ENCODE assay signal across 19 cellular contexts in the genomic region with DNA sequence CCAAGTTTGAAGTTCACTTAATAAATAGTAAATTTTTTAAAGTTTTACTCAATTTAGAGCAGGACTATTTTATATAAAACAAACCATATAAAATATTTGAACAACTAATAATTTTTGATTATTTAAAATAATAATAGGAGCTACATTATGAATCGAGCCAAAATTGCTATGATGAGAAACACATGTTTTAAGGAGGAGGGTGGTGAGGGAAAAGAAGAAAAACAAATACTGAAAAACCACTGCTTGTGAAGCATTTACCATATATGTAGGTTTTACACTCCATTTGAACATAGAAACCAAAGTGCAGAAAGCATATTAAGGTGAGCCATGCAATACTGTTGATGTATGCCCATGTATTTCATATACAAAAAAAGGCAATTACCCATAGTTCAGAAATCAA.
DNase-seq lines count a peak whose midpoint lies in the region; ATAC-seq, FAIRE-seq and TF ChIP-seq lines count a peak whose summit lies in the region.
"Had no signal": no experiment of that assay in that cellular context is flagged by ENCODE, and none has a peak within 500 bp of the region (broad histone marks: within the 10 kb centered on the region; RNA-seq: fewer than 3 reads in every experiment).

No MANE protein-coding gene starts in this region.

- no peak for ATAC-seq in IMR-90 (ENCODE audit: low read depth)
- ATAC-seq in sciatic nerve, result no peak
- ATAC-seq: Panc1 had no signal

- H2AK9ac ChIP-seq in IMR-90 (replicated peaks; ENCODE audit: low read depth, low read length, poor library complexity), result no peak overlapping the region

- no peaks in the 10 kb centered on the region for H3K27me3 Mint-ChIP-seq in astrocyte (ENCODE audit: low read depth, unreplicated experiment)
- H3K27me3 Mint-ChIP-seq: IgD-negative memory B cell had no signal

- POLR2A ChIA-PET in IMR-90 (lab: Charles Lee; ENCODE audit: unreplicated experiment), result no interaction called here

- H4K5ac ChIP-seq in IMR-90 (ENCODE audit: low read depth, low read length), result no peak overlapping the region

- H4K20me1 ChIP-seq in IMR-90 (ENCODE audit: insufficient read depth, low read length) (no peaks in the 10 kb centered on the region), astrocyte (ENCODE audit: insufficient read depth, low read length) (no peaks in the 10 kb centered on the region)

- H3K79me2 ChIP-seq in astrocyte (ENCODE audit: insufficient read depth, low read length), result no peaks in the 10 kb centered on the region

- TF ChIP-seq RAD21 in IMR-90 (IDR thresholded peaks at IDR 0.05; ENCODE audit: low read length), result no peak

- no peaks in the 10 kb centered on the region for H3K9me3 Mint-ChIP-seq in astrocyte (ENCODE audit: unreplicated experiment)

- peak; percentile 12 for DNase-seq in IMR-90
- peak; percentile 10 for DNase-seq in astrocyte (ENCODE audit: low read depth)
- no peak for DNase-seq in epithelial cell of prostate (ENCODE audit: low read depth, low spot score)
- DNase-seq in neuronal stem cell (ENCODE audit: low spot score), result no peak
- DNase-seq in sciatic nerve (ENCODE audit: low spot score), result no peak
- no peak for DNase-seq in activated CD4-positive, alpha-beta T cell treated with anti-CD3 and anti-CD28 coated beads, Interleukin-2, amount 50 U/mL, for 1 hour
- no peak for DNase-seq in NCI-H2081 treated with DMSO at 0.1 percent for 48 hours (lab: John Stamatoyannopoulos, UW)
- DNase-seq in hypothalamus (lab: John Stamatoyannopoulos, UW), result no peak
- DNase-seq: H7, Karpas-422, MG63, NCI-H1092, NCI-H1436 treated with DMSO at 0.1 percent for 48 hours, NCI-H2029 treated with DMSO at 0.1 percent for 48 hours, NCI-H2171 treated with DMSO at 0.1 percent for 48 hours, NCI-H446 had no signal

- no peak for TF ChIP-seq POLR2A in IMR-90 (IDR thresholded peaks at IDR 0.05; ENCODE audit: low read depth, low read length)

- in situ Hi-C loops in IMR-90 (cut with MboI; ENCODE audit: low sequenced_read_pairs), result no loop called here

- H3K18ac ChIP-seq in IMR-90 (ENCODE audit: low read depth, low read length), result no peak overlapping the region
- H3K18ac ChIP-seq in neuronal stem cell (ENCODE audit: low read length), result no peak overlapping the region

- no peak overlapping the region for H2BK15ac ChIP-seq in IMR-90 (ENCODE audit: low read depth, low read length)
- no peak overlapping the region for H2BK15ac ChIP-seq in neuronal stem cell (ENCODE audit: low read length)

- intact Hi-C loops in IMR-90 (cut with micrococcal nuclease), result no loop called here
- intact Hi-C loops in sciatic nerve (cut with DNase I), result no loop called here

- H3K4ac ChIP-seq in IMR-90 (ENCODE audit: low read depth, low read length) (no peak overlapping the region), neuronal stem cell (ENCODE audit: low read length) (no peak overlapping the region)

- H3K56ac ChIP-seq in IMR-90 (ENCODE audit: extremely low read depth, insufficient read depth, low read length), result no peak overlapping the region

- no peak overlapping the region for H3K4me2 ChIP-seq in IMR-90 (ENCODE audit: low read depth, low read length)
- H3K4me2 ChIP-seq in astrocyte (ENCODE audit: low read length), result no peak overlapping the region
- no peak overlapping the region for H3K4me2 ChIP-seq in neuronal stem cell (ENCODE audit: insufficient read depth, low read length, poor library complexity, severe bottlenecking)

- H4K8ac ChIP-seq in IMR-90 (ENCODE audit: low read depth in 2 of 2, low read length in 2 of 2) (no peak overlapping the region), neuronal stem cell (ENCODE audit: low read depth, low read length) (no peak overlapping the region)

- H3K9ac ChIP-seq in IMR-90 (ENCODE audit: low read depth, low read length) (no peak overlapping the region), astrocyte (ENCODE audit: low read length) (no peak overlapping the region), neuronal stem cell (ENCODE audit: low read depth, low read length, poor library complexity) (no peak overlapping the region)

- H3K23ac ChIP-seq in IMR-90 (ENCODE audit: low read depth, low read length), result no peak overlapping the region
- no peak overlapping the region for H3K23ac ChIP-seq in neuronal stem cell (ENCODE audit: low read depth, low read length, poor library complexity)

- TF ChIP-seq CTCF in IMR-90 (conservative IDR thresholded peaks at IDR 0.05; ENCODE audit: low read depth, low read length) (no peak), astrocyte (IDR thresholded peaks at IDR 0.05; ENCODE audit: insufficient read depth, low read depth, low read length) (no peak)

- BruUV-seq in IMR-90 (replicated peaks; lab: Mats Ljungman, UMichigan), result no TSS peak

- H3K79me1 ChIP-seq in IMR-90 (ENCODE audit: low read depth in 1 of 2, low read length in 2 of 2), result no peaks in the 10 kb centered on the region
- no peaks in the 10 kb centered on the region for H3K79me1 ChIP-seq in neuronal stem cell (ENCODE audit: low read depth, low read length)

- H3K4me3 Mint-ChIP-seq in astrocyte (ENCODE audit: unreplicated experiment), result no peak overlapping the region
- H3K4me3 Mint-ChIP-seq: IgD-negative memory B cell had no signal

- FAIRE-seq in astrocyte (lab: Jason Lieb, UNC), result no peak
- FAIRE-seq: HTR-8/SVneo had no signal

- H3K9me3 ChIP-seq in IMR-90 (ENCODE audit: control insufficient read depth, insufficient read depth, low read length) (no peaks in the 10 kb centered on the region), astrocyte (ENCODE audit: insufficient read depth, low read depth, low read length) (no peaks in the 10 kb centered on the region), neuronal stem cell (replicated peaks in 1 of 2; ENCODE audit: control insufficient read depth in 2 of 2, insufficient read depth in 1 of 2, low read depth in 1 of 2, low read length in 2 of 2) (peaks cover 0 to 6% of the 10 kb centered on the region in 2 donors)
- H3K9me3 ChIP-seq: MG63 had no signal

- H3K9me1 ChIP-seq in IMR-90 (ENCODE audit: insufficient read depth, low read length), result no peaks in the 10 kb centered on the region

- H3K36me3 ChIP-seq in IMR-90 (ENCODE audit: control insufficient read depth, insufficient read depth, low read length), result no peaks in the 10 kb centered on the region
- H3K36me3 ChIP-seq in astrocyte (ENCODE audit: insufficient read depth, low read length), result no peaks in the 10 kb centered on the region
- no peaks in the 10 kb centered on the region for H3K36me3 ChIP-seq in neuronal stem cell (replicated peaks in 1 of 2; ENCODE audit: control insufficient read depth in 2 of 2, insufficient read depth in 2 of 2, low read length in 2 of 2)
- H3K36me3 ChIP-seq: MG63 had no signal

- CTCF ChIA-PET in IMR-90 (lab: Yijun Ruan, JAX), result no interaction called here

- H3K27ac ChIP-seq in IMR-90 (ENCODE audit: insufficient read depth, low read length) (no peak overlapping the region), astrocyte (ENCODE audit: low read depth, low read length) (no peak overlapping the region), epithelial cell of prostate (peak overlapping the region; percentile 70), neuronal stem cell (replicated peaks; ENCODE audit: low read length) (no peak overlapping the region)

- no peak overlapping the region for H2AFZ ChIP-seq in IMR-90 (replicated peaks; ENCODE audit: low read length, poor library complexity)
- no peak overlapping the region for H2AFZ ChIP-seq in astrocyte (ENCODE audit: low read depth, low read length)
- H2AFZ ChIP-seq in neuronal stem cell (ENCODE audit: low read length), result peak overlapping the region; percentile 45

- dilution Hi-C loops in IMR-90 (cut with HindIII; ENCODE audit: low sequenced_read_pairs, unreplicated experiment), result no loop called here

- H3K27me3 ChIP-seq in IMR-90 (ENCODE audit: control insufficient read depth, insufficient read depth, low read length), result no peaks in the 10 kb centered on the region
- H3K27me3 ChIP-seq in astrocyte (ENCODE audit: insufficient read depth, low read length), result no peaks in the 10 kb centered on the region
- no peaks in the 10 kb centered on the region for H3K27me3 ChIP-seq in neuronal stem cell (ENCODE audit: control insufficient read depth in 3 of 3, insufficient read depth in 3 of 3, low read depth in 1 of 3, low read length in 3 of 3)
- H3K27me3 ChIP-seq: MG63 had no signal

- no peak overlapping the region for H3K27ac Mint-ChIP-seq in astrocyte (ENCODE audit: unreplicated experiment)
- H3K27ac Mint-ChIP-seq: IgD-negative memory B cell had no signal

- no peaks in the 10 kb centered on the region for H3K36me3 Mint-ChIP-seq in astrocyte (ENCODE audit: low read depth, unreplicated experiment)
- H3K36me3 Mint-ChIP-seq: IgD-negative memory B cell had no signal

- H3K14ac ChIP-seq in IMR-90 (replicated peaks; ENCODE audit: low read depth, low read length), result no peak overlapping the region
- H3K14ac ChIP-seq in neuronal stem cell (ENCODE audit: low read length), result no peak overlapping the region

- H3K4me3 ChIP-seq in IMR-90 (ENCODE audit: insufficient read depth, low read depth, low read length) (no peak overlapping the region), astrocyte (ENCODE audit: insufficient read depth, low read depth, low read length) (no peak overlapping the region), neuronal stem cell (ENCODE audit: low read length in 2 of 2) (no peak overlapping the region)
- H3K4me3 ChIP-seq: MG63 had no signal

- H2AK5ac ChIP-seq in IMR-90 (ENCODE audit: low read depth, low read length) (no peak overlapping the region), neuronal stem cell (ENCODE audit: low read depth, low read length) (no peak overlapping the region)

- peaks cover 8% of the 10 kb centered on the region for H3K4me1 Mint-ChIP-seq in astrocyte (ENCODE audit: low read depth, unreplicated experiment)
- H3K4me1 Mint-ChIP-seq: IgD-negative memory B cell had no signal

- H2BK120ac ChIP-seq in IMR-90 (ENCODE audit: low read depth, low read length), result no peak overlapping the region
- no peak overlapping the region for H2BK120ac ChIP-seq in neuronal stem cell (ENCODE audit: low read depth, low read length)

- H2BK5ac ChIP-seq in IMR-90 (ENCODE audit: low read depth, low read length, poor library complexity, severe bottlenecking) (no peak overlapping the region), neuronal stem cell (ENCODE audit: low read length) (no peak overlapping the region)

- H3K4me1 ChIP-seq in IMR-90 (ENCODE audit: control insufficient read depth, insufficient read depth, low read length) (no peaks in the 10 kb centered on the region), astrocyte (ENCODE audit: insufficient read depth, low read length) (peaks cover 10% of the 10 kb centered on the region), neuronal stem cell (ENCODE audit: control insufficient read depth in 2 of 2, insufficient read depth in 1 of 2, low read depth in 1 of 2, low read length in 2 of 2) (peaks cover 0 to 9% of the 10 kb centered on the region in 2 donors)

- WGBS in IMR-90 (ENCODE audit: extremely low coverage in 2 of 2, insufficient read length in 1 of 2), 2 experiments, result no CpG with 5 or more reads among the region's 1 CpG
- WGBS in neuronal stem cell (ENCODE audit: extremely low coverage in 2 of 2, insufficient read length in 2 of 2, insufficient replicate concordance in 1 of 2), 2 donors, result no CpG with 5 or more reads among the region's 1 CpG

- no peak overlapping the region for H2BK20ac ChIP-seq in IMR-90 (ENCODE audit: low read depth, low read length)

- H4K91ac ChIP-seq in IMR-90 (ENCODE audit: insufficient read depth, low read depth, low read length) (no peak overlapping the region), neuronal stem cell (ENCODE audit: low read depth, low read length, poor library complexity) (no peak overlapping the region)

- H2BK12ac ChIP-seq in neuronal stem cell (ENCODE audit: low read length), result no peak overlapping the region

Comparison
In these comparisons a context has a peak if more than half of its experiments do, and no peak if none do; other contexts are left out.
1. DNase-seq: peak in IMR-90 (single experiment) and astrocyte (single experiment); none in epithelial cell of prostate (single experiment), neuronal stem cell (single experiment), sciatic nerve (single experiment), activated CD4-positive, alpha-beta T cell treated with anti-CD3 and anti-CD28 coated beads, Interleukin-2, amount 50 U/mL, for 1 hour (single experiment), NCI-H2081 treated with DMSO at 0.1 percent for 48 hours (single experiment) and hypothalamus (0 of 51).